Comparison of ENCODE assay signal across 17 cellular contexts in the genomic region with DNA sequence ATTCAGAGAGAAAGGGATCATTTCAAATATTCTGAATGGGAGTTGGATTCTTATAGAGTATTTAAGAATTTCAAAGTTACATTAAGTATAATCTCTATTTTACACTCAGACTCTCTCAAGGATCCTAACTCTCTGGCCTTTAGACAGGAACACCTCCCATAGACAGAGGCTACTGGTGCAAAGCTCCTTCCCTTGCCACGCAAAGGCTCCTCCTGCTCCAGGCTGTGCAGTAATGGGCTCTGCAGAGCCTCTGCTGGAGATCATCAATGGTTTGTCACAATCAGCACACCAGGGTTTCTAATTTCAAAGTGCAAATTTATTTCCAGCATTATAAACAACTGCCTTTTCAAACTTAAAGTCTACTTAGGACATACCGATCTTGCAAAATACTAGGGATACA.
A peak's percentile ranks its signal among the peaks of the same experiment; 100 is the strongest.
DNase-seq lines count a peak whose midpoint lies in the region; ATAC-seq, FAIRE-seq and TF ChIP-seq lines count a peak whose summit lies in the region.
"Had no signal": no experiment of that assay in that cellular context is flagged by ENCODE, and none has a peak within 500 bp of the region (broad histone marks: within the 10 kb centered on the region; RNA-seq: fewer than 3 reads in every experiment).

No MANE protein-coding gene starts in this region.

- H3K27ac ChIP-seq in right cardiac atrium (ENCODE audit: low read length), result no peak overlapping the region
- peak overlapping the region in 1 of 12 donors; percentile 25 for H3K27ac ChIP-seq in heart left ventricle
- no peak overlapping the region for H3K27ac ChIP-seq in small intestine (ENCODE audit: low read depth in 1 of 2, low read length in 1 of 2)
- H3K27ac ChIP-seq: SJSA1 had no signal

- no peak overlapping the region for H3K4me3 Mint-ChIP-seq in activated naive CD4-positive, alpha-beta T cell treated with anti-CD3 and anti-CD28 coated beads, Interleukin-2, amount 10 ng/mL, durations not matched to agents 7 days and 5 days
- H3K4me3 Mint-ChIP-seq: CD14-positive monocyte, H9 had no signal

- H3K9me3 Mint-ChIP-seq in activated naive CD4-positive, alpha-beta T cell treated with anti-CD3 and anti-CD28 coated beads, Interleukin-2, amount 10 ng/mL, durations not matched to agents 7 days and 5 days, result peaks cover 8% of the 10 kb centered on the region
- H3K9me3 Mint-ChIP-seq: H9 had no signal

- DNase-seq in right cardiac atrium (peak in 1 of 3 donors; percentile 59), heart left ventricle (no peak), fibroblast of villous mesenchyme (ENCODE audit: low read depth) (peak; percentile 22), occipital lobe (lab: John Stamatoyannopoulos, UW) (peak; percentile 11), small intestine (no peak), NCI-H2107 (lab: John Stamatoyannopoulos, UW) (no peak)
- no peak for DNase-seq in activated naive CD4-positive, alpha-beta T cell treated with anti-CD3 and anti-CD28 coated beads, Interleukin-2, amount 10 ng/mL, durations not matched to agents 7 days and 5 days
- DNase-seq: Caco-2, DMS53, H9, NCI-H1417 treated with DMSO at 0.1 percent for 48 hours, NCI-H2029, NCI-H526 treated with DMSO at 0.1 percent for 48 hours, PC-3 had no signal

- CTCF ChIA-PET in activated naive CD4-positive, alpha-beta T cell treated with anti-CD3 and anti-CD28 coated beads, Interleukin-2, amount 10 ng/mL, durations not matched to agents 7 days and 5 days (lab: Charles Lee), result no interaction called here

- 39% methylated on average over 2 of the region's 2 CpGs for whole genome bisulfite sequencing in right cardiac atrium
- 50 to 66% (median 62%) methylated on average over 2 of the region's 2 CpGs for WGBS in heart left ventricle, 4 donors
- WGBS in small intestine, 3 donors, result 48 to 63% (median 61%) methylated on average over 2 of the region's 2 CpGs

- no peaks in the 10 kb centered on the region for H3K4me1 ChIP-seq in right cardiac atrium (ENCODE audit: control insufficient read depth, insufficient read depth, low read length)
- H3K4me1 ChIP-seq in heart left ventricle, result no peaks in the 10 kb centered on the region
- H3K4me1 ChIP-seq in small intestine (ENCODE audit: control insufficient read depth in 2 of 2, insufficient read depth in 1 of 2, low read depth in 1 of 2, low read length in 1 of 2), result no peaks in the 10 kb centered on the region
- H3K4me1 ChIP-seq: Caco-2, SJSA1 had no signal

- no peaks in the 10 kb centered on the region for H3K36me3 Mint-ChIP-seq in activated naive CD4-positive, alpha-beta T cell treated with anti-CD3 and anti-CD28 coated beads, Interleukin-2, amount 10 ng/mL, durations not matched to agents 7 days and 5 days
- H3K36me3 Mint-ChIP-seq: CD14-positive monocyte had no signal

- H3K4me3 ChIP-seq in right cardiac atrium (ENCODE audit: low read length) (no peak overlapping the region), heart left ventricle (no peak overlapping the region), fibroblast of villous mesenchyme (ENCODE audit: low read depth, low read length) (no peak overlapping the region), small intestine (ENCODE audit: low read depth in 1 of 2, low read length in 2 of 2) (no peak overlapping the region)
- H3K4me3 ChIP-seq: SJSA1 had no signal

- intact Hi-C loops in right cardiac atrium (cut with DNase I) (no loop called here), heart left ventricle (cut with DNase I) (no loop called here)

- no peaks in the 10 kb centered on the region for H3K27me3 Mint-ChIP-seq in activated naive CD4-positive, alpha-beta T cell treated with anti-CD3 and anti-CD28 coated beads, Interleukin-2, amount 10 ng/mL, durations not matched to agents 7 days and 5 days

- H3K9me3 ChIP-seq in right cardiac atrium (ENCODE audit: control insufficient read depth, low read length) (no peaks in the 10 kb centered on the region), heart left ventricle (no peaks in the 10 kb centered on the region), small intestine (ENCODE audit: control insufficient read depth, low read depth) (no peaks in the 10 kb centered on the region)
- H3K9me3 ChIP-seq: Caco-2, SJSA1 had no signal

- H3K27me3 ChIP-seq in right cardiac atrium (ENCODE audit: control insufficient read depth, insufficient read depth), result no peaks in the 10 kb centered on the region
- H3K27me3 ChIP-seq in heart left ventricle, result no peaks in the 10 kb centered on the region
- H3K27me3 ChIP-seq in small intestine (ENCODE audit: control insufficient read depth in 2 of 2, insufficient read depth in 2 of 2, low read length in 2 of 2), result no peaks in the 10 kb centered on the region
- H3K27me3 ChIP-seq: SJSA1 had no signal

- no peaks in the 10 kb centered on the region for H3K4me1 Mint-ChIP-seq in activated naive CD4-positive, alpha-beta T cell treated with anti-CD3 and anti-CD28 coated beads, Interleukin-2, amount 10 ng/mL, durations not matched to agents 7 days and 5 days
- H3K4me1 Mint-ChIP-seq: CD14-positive monocyte had no signal

- ATAC-seq in right cardiac atrium, result peak; percentile 46 to 80
- ATAC-seq in heart left ventricle, result no peak
- ATAC-seq in HG02973 (IDR thresholded peaks at IDR 0.05; ENCODE audit: unreplicated experiment), result no peak
- ATAC-seq: PC-3 had no signal

- TF ChIP-seq CTCF in heart left ventricle (IDR thresholded peaks at IDR 0.05) (no peak), fibroblast of villous mesenchyme (IDR thresholded peaks at IDR 0.05; ENCODE audit: insufficient read depth, low read depth, low read length) (no peak)

- no peak for TF ChIP-seq POLR2A in heart left ventricle (IDR thresholded peaks at IDR 0.05)

- H3K36me3 ChIP-seq in heart left ventricle, result no peaks in the 10 kb centered on the region
- H3K36me3 ChIP-seq in small intestine (ENCODE audit: control insufficient read depth in 2 of 2, insufficient read depth in 2 of 2, low read length in 2 of 2), result no peaks in the 10 kb centered on the region
- H3K36me3 ChIP-seq: SJSA1 had no signal

- H3K27ac Mint-ChIP-seq in activated naive CD4-positive, alpha-beta T cell treated with anti-CD3 and anti-CD28 coated beads, Interleukin-2, amount 10 ng/mL, durations not matched to agents 7 days and 5 days, result no peak overlapping the region
- H3K27ac Mint-ChIP-seq: CD14-positive monocyte, H9 had no signal

- FAIRE-seq in small intestine (lab: Jason Lieb, UNC), result no peak

Comparison
In these comparisons a context has a peak if more than half of its experiments do, and no peak if none do; other contexts are left out.
1. ATAC-seq: peak in right cardiac atrium (2 of 2); none in heart left ventricle (0 of 4) and HG02973 (single experiment).
2. DNase-seq: peak in fibroblast of villous mesenchyme (single experiment) and occipital lobe (single experiment); none in heart left ventricle (0 of 5), small intestine (single experiment), activated naive CD4-positive, alpha-beta T cell treated with anti-CD3 and anti-CD28 coated beads, Interleukin-2, amount 10 ng/mL, durations not matched to agents 7 days and 5 days (single experiment) and NCI-H2107 (single experiment).